In genomic region chr5:98774192-98775046, GRCh38 we compare ENCODE assay signal across 1 cellular context.
TF ChIP-seq lines count a peak whose summit lies in the region.

No MANE protein-coding gene starts in this region.

TF ChIP-seq in HepG2, 621 proteins besides CTCF, POLR2A, EP300 and RAD21 (continued from another document and continues in another):
- TF ChIP-seq ZNF609 (CRISPR knock-in tag; IDR thresholded peaks at IDR 0.05; ENCODE audit: borderline replicate concordance): no peak
- no peak for TF ChIP-seq SRF (IDR thresholded peaks at IDR 0.05; ENCODE audit: low read depth, low read length)
- no peak for TF ChIP-seq IRF1 (CRISPR knock-in tag; IDR thresholded peaks at IDR 0.05; ENCODE audit: low read depth)
- TF ChIP-seq ZNF362 (CRISPR knock-in tag; IDR thresholded peaks at IDR 0.05; ENCODE audit: borderline replicate concordance): 0 out of 2 replicates have a peak, but pooled peaks have one; percentile 16
- TF ChIP-seq EHMT2 (IDR thresholded peaks at IDR 0.05; ENCODE audit: borderline replicate concordance, low read depth, low read length): no peak
- no peak; the same call in 1 of the 2 replicates for TF ChIP-seq ZNF768 (CRISPR knock-in tag; IDR thresholded peaks at IDR 0.05)
- no peak for TF ChIP-seq RXRB (CRISPR knock-in tag; IDR thresholded peaks at IDR 0.05; ENCODE audit: borderline replicate concordance)
- no peak for TF ChIP-seq MAFF (IDR thresholded peaks at IDR 0.05; ENCODE audit: low read depth, low read length)
- TF ChIP-seq KLF16 (CRISPR knock-in tag; IDR thresholded peaks at IDR 0.05): no peak
- peak; percentile 63; the same call in 1 of the 2 replicates for TF ChIP-seq SAP130 (CRISPR knock-in tag; IDR thresholded peaks at IDR 0.05; ENCODE audit: low read depth)
- no peak for TF ChIP-seq ZNF713 (CRISPR knock-in tag; IDR thresholded peaks at IDR 0.05)
- TF ChIP-seq ZNF260 (CRISPR knock-in tag; IDR thresholded peaks at IDR 0.05; ENCODE audit: borderline replicate concordance, low read depth): no peak
- TF ChIP-seq PHF21A (CRISPR knock-in tag; IDR thresholded peaks at IDR 0.05): 0 out of 2 replicates have a peak, but pooled peaks have one; percentile 9
- TF ChIP-seq, protein P1, sequence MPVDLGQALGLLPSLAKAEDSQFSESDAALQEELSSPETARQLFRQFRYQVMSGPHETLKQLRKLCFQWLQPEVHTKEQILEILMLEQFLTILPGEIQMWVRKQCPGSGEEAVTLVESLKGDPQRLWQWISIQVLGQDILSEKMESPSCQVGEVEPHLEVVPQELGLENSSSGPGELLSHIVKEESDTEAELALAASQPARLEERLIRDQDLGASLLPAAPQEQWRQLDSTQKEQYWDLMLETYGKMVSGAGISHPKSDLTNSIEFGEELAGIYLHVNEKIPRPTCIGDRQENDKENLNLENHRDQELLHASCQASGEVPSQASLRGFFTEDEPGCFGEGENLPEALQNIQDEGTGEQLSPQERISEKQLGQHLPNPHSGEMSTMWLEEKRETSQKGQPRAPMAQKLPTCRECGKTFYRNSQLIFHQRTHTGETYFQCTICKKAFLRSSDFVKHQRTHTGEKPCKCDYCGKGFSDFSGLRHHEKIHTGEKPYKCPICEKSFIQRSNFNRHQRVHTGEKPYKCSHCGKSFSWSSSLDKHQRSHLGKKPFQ (CRISPR knock-in tag; IDR thresholded peaks at IDR 0.05; ENCODE audit: insufficient replicate concordance): peak; percentile 39
- TF ChIP-seq MED1 (CRISPR knock-in tag; IDR thresholded peaks at IDR 0.05): 0 out of 2 replicates have a peak, but pooled peaks have one; percentile 18
- TF ChIP-seq YEATS4 (CRISPR knock-in tag; IDR thresholded peaks at IDR 0.05; ENCODE audit: borderline replicate concordance): no peak
- TF ChIP-seq MYNN (CRISPR knock-in tag; IDR thresholded peaks at IDR 0.05; ENCODE audit: low read depth): no peak
- peak; percentile 75; the same call in 1 of the 2 replicates for TF ChIP-seq TGIF2 (CRISPR knock-in tag; IDR thresholded peaks at IDR 0.05)
- TF ChIP-seq PCBP2 (optimal IDR thresholded peaks at IDR 0.05; ENCODE audit: low read depth, low read length, poor library complexity, severe bottlenecking): no peak
- TF ChIP-seq ARHGAP35 (CRISPR knock-in tag; IDR thresholded peaks at IDR 0.05; ENCODE audit: borderline replicate concordance): no peak
- TF ChIP-seq, protein P2, sequence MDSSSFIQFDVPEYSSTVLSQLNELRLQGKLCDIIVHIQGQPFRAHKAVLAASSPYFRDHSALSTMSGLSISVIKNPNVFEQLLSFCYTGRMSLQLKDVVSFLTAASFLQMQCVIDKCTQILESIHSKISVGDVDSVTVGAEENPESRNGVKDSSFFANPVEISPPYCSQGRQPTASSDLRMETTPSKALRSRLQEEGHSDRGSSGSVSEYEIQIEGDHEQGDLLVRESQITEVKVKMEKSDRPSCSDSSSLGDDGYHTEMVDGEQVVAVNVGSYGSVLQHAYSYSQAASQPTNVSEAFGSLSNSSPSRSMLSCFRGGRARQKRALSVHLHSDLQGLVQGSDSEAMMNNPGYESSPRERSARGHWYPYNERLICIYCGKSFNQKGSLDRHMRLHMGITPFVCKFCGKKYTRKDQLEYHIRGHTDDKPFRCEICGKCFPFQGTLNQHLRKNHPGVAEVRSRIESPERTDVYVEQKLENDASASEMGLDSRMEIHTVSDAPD (CRISPR knock-in tag; IDR thresholded peaks at IDR 0.05): no peak
- TF ChIP-seq, protein P3, sequence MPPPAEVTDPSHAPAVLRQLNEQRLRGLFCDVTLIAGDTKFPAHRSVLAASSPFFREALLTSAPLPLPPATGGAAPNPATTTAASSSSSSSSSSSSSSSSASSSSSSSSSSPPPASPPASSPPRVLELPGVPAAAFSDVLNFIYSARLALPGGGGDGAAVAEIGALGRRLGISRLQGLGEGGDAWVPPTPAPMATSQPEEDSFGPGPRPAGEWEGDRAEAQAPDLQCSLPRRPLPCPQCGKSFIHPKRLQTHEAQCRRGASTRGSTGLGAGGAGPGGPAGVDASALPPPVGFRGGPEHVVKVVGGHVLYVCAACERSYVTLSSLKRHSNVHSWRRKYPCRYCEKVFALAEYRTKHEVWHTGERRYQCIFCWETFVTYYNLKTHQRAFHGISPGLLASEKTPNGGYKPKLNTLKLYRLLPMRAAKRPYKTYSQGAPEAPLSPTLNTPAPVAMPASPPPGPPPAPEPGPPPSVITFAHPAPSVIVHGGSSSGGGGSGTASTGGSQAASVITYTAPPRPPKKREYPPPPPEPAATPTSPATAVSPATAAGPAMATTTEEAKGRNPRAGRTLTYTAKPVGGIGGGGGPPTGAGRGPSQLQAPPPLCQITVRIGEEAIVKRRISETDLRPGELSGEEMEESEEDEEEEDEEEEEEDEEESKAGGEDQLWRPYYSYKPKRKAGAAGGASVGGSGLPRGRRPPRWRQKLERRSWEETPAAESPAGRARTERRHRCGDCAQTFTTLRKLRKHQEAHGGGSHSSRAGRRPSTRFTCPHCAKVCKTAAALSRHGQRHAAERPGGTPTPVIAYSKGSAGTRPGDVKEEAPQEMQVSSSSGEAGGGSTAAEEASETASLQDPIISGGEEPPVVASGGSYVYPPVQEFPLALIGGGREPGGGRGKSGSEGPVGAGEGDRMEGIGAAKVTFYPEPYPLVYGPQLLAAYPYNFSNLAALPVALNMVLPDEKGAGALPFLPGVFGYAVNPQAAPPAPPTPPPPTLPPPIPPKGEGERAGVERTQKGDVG (CRISPR knock-in tag; IDR thresholded peaks at IDR 0.05; ENCODE audit: borderline replicate concordance): no peak
- no peak for TF ChIP-seq ZNF570 (CRISPR knock-in tag; IDR thresholded peaks at IDR 0.05; ENCODE audit: borderline replicate concordance)
- TF ChIP-seq ZNF747 (CRISPR knock-in tag; IDR thresholded peaks at IDR 0.05; ENCODE audit: borderline replicate concordance): no peak
- no peak for TF ChIP-seq ZNF143 (CRISPR knock-in tag; IDR thresholded peaks at IDR 0.05)
- TF ChIP-seq FOXA3 (CRISPR knock-in tag; IDR thresholded peaks at IDR 0.05): peak; percentile 52; the same call in 1 of the 2 replicates
- no peak for TF ChIP-seq FLYWCH1 (CRISPR knock-in tag; IDR thresholded peaks at IDR 0.05)
- TF ChIP-seq PRPF4 (IDR thresholded peaks at IDR 0.05; ENCODE audit: low read depth, low read length, poor library complexity, severe bottlenecking): no peak
- no peak for TF ChIP-seq ZNF224 (CRISPR knock-in tag; IDR thresholded peaks at IDR 0.05)
- TF ChIP-seq ZBTB7B (CRISPR knock-in tag; IDR thresholded peaks at IDR 0.05): no peak
- no peak for TF ChIP-seq ZNF20 (CRISPR knock-in tag; IDR thresholded peaks at IDR 0.05)
- TF ChIP-seq RARG (CRISPR knock-in tag; IDR thresholded peaks at IDR 0.05; ENCODE audit: low read depth): no peak
- no peak for TF ChIP-seq ARNTL (CRISPR knock-in tag; IDR thresholded peaks at IDR 0.05)
- TF ChIP-seq ZNF234 (CRISPR knock-in tag; conservative IDR thresholded peaks at IDR 0.05): no peak
- TF ChIP-seq ZBTB2 (CRISPR knock-in tag; IDR thresholded peaks at IDR 0.05; ENCODE audit: low read depth): no peak
- no peak for TF ChIP-seq AHR (CRISPR knock-in tag; IDR thresholded peaks at IDR 0.05)
- TF ChIP-seq, protein P4, sequence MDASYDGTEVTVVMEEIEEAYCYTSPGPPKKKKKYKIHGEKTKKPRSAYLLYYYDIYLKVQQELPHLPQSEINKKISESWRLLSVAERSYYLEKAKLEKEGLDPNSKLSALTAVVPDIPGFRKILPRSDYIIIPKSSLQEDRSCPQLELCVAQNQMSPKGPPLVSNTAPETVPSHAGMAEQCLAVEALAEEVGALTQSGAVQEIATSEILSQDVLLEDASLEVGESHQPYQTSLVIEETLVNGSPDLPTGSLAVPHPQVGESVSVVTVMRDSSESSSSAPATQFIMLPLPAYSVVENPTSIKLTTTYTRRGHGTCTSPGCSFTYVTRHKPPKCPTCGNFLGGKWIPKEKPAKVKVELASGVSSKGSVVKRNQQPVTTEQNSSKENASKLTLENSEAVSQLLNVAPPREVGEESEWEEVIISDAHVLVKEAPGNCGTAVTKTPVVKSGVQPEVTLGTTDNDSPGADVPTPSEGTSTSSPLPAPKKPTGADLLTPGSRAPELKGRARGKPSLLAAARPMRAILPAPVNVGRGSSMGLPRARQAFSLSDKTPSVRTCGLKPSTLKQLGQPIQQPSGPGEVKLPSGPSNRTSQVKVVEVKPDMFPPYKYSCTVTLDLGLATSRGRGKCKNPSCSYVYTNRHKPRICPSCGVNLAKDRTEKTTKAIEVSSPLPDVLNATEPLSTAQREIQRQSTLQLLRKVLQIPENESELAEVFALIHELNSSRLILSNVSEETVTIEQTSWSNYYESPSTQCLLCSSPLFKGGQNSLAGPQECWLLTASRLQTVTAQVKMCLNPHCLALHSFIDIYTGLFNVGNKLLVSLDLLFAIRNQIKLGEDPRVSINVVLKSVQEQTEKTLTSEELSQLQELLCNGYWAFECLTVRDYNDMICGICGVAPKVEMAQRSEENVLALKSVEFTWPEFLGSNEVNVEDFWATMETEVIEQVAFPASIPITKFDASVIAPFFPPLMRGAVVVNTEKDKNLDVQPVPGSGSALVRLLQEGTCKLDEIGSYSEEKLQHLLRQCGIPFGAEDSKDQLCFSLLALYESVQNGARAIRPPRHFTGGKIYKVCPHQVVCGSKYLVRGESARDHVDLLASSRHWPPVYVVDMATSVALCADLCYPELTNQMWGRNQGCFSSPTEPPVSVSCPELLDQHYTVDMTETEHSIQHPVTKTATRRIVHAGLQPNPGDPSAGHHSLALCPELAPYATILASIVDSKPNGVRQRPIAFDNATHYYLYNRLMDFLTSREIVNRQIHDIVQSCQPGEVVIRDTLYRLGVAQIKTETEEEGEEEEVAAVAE (CRISPR knock-in tag; IDR thresholded peaks at IDR 0.05; ENCODE audit: borderline replicate concordance): no peak
- 0 out of 2 replicates have a peak, but pooled peaks have one; percentile 18 for TF ChIP-seq RXRA (CRISPR knock-in tag; IDR thresholded peaks at IDR 0.05)
- no peak for TF ChIP-seq JDP2 (CRISPR knock-in tag; IDR thresholded peaks at IDR 0.05; ENCODE audit: borderline replicate concordance)
- peak; percentile 47 for TF ChIP-seq PHF8 (CRISPR knock-in tag; IDR thresholded peaks at IDR 0.05)
- no peak for TF ChIP-seq ZNF263 (CRISPR knock-in tag; IDR thresholded peaks at IDR 0.05)
- TF ChIP-seq MTF1 (CRISPR knock-in tag; IDR thresholded peaks at IDR 0.05): no peak
- TF ChIP-seq HDAC2 (CRISPR knock-in tag; IDR thresholded peaks at IDR 0.05): no peak
- no peak for TF ChIP-seq ZBTB37 (CRISPR knock-in tag; IDR thresholded peaks at IDR 0.05)
- TF ChIP-seq ZNF850 (CRISPR knock-in tag; conservative IDR thresholded peaks at IDR 0.05): no peak
